ENCODE assay signal across 13 cellular contexts in the genomic region with DNA sequence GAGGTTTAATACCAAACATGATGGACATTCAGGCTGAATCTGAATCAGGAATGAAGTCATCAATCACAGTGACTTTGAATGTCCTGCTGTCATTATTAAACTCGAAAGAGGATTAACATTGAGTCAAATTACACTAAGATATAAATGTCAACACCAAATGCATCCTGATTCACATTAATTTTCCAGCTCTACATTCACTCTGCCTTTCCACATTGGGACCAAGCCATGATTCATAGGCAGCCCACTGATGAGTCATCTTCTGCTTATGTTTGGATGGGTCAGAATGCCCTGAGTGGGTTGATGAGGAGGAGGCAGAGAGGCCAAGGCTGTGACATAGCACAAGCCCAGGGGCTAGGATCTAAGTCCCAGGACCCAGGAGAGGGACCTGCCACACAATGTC.
DNase-seq lines count a peak whose midpoint lies in the region; ATAC-seq and TF ChIP-seq lines count a peak whose summit lies in the region.
"Had no signal": no experiment of that assay in that cellular context is flagged by ENCODE, and none has a peak within 500 bp of the region (broad histone marks: within the 10 kb centered on the region; RNA-seq: fewer than 3 reads in every experiment).

No MANE protein-coding gene starts in this region.

- no peak for DNase-seq in activated CD8-positive, alpha-beta memory T cell treated with anti-CD3 and anti-CD28 coated beads, Interleukin-2, amount 10 ng/mL, durations not matched to agents 7 days and 5 days
- DNase-seq in activated CD8-positive, alpha-beta memory T cell treated with anti-CD3 and anti-CD28 coated beads, Interleukin-2, amount 50 U/mL, for 4 hours = no peak
- peak; percentile 40 for DNase-seq in RWPE1 (ENCODE audit: low spot score)
- DNase-seq in epithelial cell of prostate (ENCODE audit: low read depth, low spot score) = no peak
- DNase-seq in smooth muscle cell (lab: John Stamatoyannopoulos, UW; ENCODE audit: unreplicated experiment) = no peak
- DNase-seq in inferior parietal cortex (ENCODE audit: extremely low spot score) = no peak
- no peak for DNase-seq in NCI-H524 treated with DMSO at 0.1 percent for 48 hours (lab: John Stamatoyannopoulos, UW)
- DNase-seq: activated CD4-positive, alpha-beta T cell treated with anti-CD3 and anti-CD28 coated beads, Interleukin-2, amount 50 U/mL, for 1 hour; central memory CD4-positive, alpha-beta T cell; NCI-H1417; Peyer's patch had no signal

- peaks cover 5% of the 10 kb centered on the region for H3K9me3 Mint-ChIP-seq in activated CD8-positive, alpha-beta memory T cell treated with anti-CD3 and anti-CD28 coated beads, Interleukin-2, amount 10 ng/mL, durations not matched to agents 7 days and 5 days (ENCODE audit: low read depth)

- H3K27ac ChIP-seq in RWPE1 (no peak overlapping the region), epithelial cell of prostate (peak overlapping the region; percentile 90), smooth muscle cell (ENCODE audit: low read depth) (peak overlapping the region; percentile 64)
- H3K27ac ChIP-seq: neutrophil, Peyer's patch had no signal

- WGBS in smooth muscle cell (ENCODE audit: low lambda C conversion rate) = 5% methylated on average over 1 of the region's 1 CpG

- peaks cover 32% of the 10 kb centered on the region for H3K36me3 Mint-ChIP-seq in activated CD8-positive, alpha-beta memory T cell treated with anti-CD3 and anti-CD28 coated beads, Interleukin-2, amount 10 ng/mL, durations not matched to agents 7 days and 5 days

- H3K4me1 Mint-ChIP-seq in activated CD8-positive, alpha-beta memory T cell treated with anti-CD3 and anti-CD28 coated beads, Interleukin-2, amount 10 ng/mL, durations not matched to agents 7 days and 5 days = peaks cover 36% of the 10 kb centered on the region

- H3K4me1 ChIP-seq in smooth muscle cell (ENCODE audit: low read depth) = no peaks in the 10 kb centered on the region
- H3K4me1 ChIP-seq: Peyer's patch had no signal

- CTCF ChIA-PET in activated CD8-positive, alpha-beta memory T cell treated with anti-CD3 and anti-CD28 coated beads, Interleukin-2, amount 10 ng/mL, durations not matched to agents 7 days and 5 days (lab: Charles Lee) = no interaction called here
- CTCF ChIA-PET in RWPE1 (lab: Yijun Ruan, JAX) = no interaction called here

- no peaks in the 10 kb centered on the region for H3K9me3 ChIP-seq in smooth muscle cell (replicated peaks; ENCODE audit: low read depth)
- H3K9me3 ChIP-seq: neutrophil, Peyer's patch had no signal

- H3K4me3 Mint-ChIP-seq in activated CD8-positive, alpha-beta memory T cell treated with anti-CD3 and anti-CD28 coated beads, Interleukin-2, amount 10 ng/mL, durations not matched to agents 7 days and 5 days = no peak overlapping the region

- no peak overlapping the region for H3K4me3 ChIP-seq in smooth muscle cell
- H3K4me3 ChIP-seq: Peyer's patch had no signal

- POLR2A ChIA-PET in RWPE1 (lab: Yijun Ruan, JAX; ENCODE audit: low non-redundant PET) = no interaction called here

- TF ChIP-seq CTCF in RWPE1 (conservative IDR thresholded peaks at IDR 0.05; ENCODE audit: low read depth) = no peak
- TF ChIP-seq CTCF in smooth muscle cell (IDR thresholded peaks at IDR 0.05; ENCODE audit: borderline replicate concordance, insufficient read depth, poor library complexity, severe bottlenecking) = no peak

- no peak for ATAC-seq in activated CD8-positive, alpha-beta memory T cell treated with anti-CD3 and anti-CD28 coated beads, Interleukin-2, amount 10 ng/mL, durations not matched to agents 7 days and 5 days
- ATAC-seq in GM18909 (IDR thresholded peaks at IDR 0.05; ENCODE audit: poor library complexity, unreplicated experiment) = no peak

- H3K36me3 ChIP-seq in smooth muscle cell (ENCODE audit: low read depth) = no peaks in the 10 kb centered on the region
- H3K36me3 ChIP-seq: neutrophil, Peyer's patch had no signal

- no peaks in the 10 kb centered on the region for H3K79me2 ChIP-seq in smooth muscle cell (ENCODE audit: low read depth)

- peak overlapping the region; percentile 96 for H3K27ac Mint-ChIP-seq in activated CD8-positive, alpha-beta memory T cell treated with anti-CD3 and anti-CD28 coated beads, Interleukin-2, amount 10 ng/mL, durations not matched to agents 7 days and 5 days

- H4K20me1 ChIP-seq in smooth muscle cell (ENCODE audit: low read depth) = no peaks in the 10 kb centered on the region

- H3K4me2 ChIP-seq in smooth muscle cell = no peak overlapping the region

- H3K27me3 ChIP-seq in smooth muscle cell (ENCODE audit: low read depth) = no peaks in the 10 kb centered on the region
- H3K27me3 ChIP-seq: neutrophil, Peyer's patch had no signal

- peak overlapping the region; percentile 21 for H3K9ac ChIP-seq in smooth muscle cell (ENCODE audit: low read depth)

- H3K27me3 Mint-ChIP-seq in activated CD8-positive, alpha-beta memory T cell treated with anti-CD3 and anti-CD28 coated beads, Interleukin-2, amount 10 ng/mL, durations not matched to agents 7 days and 5 days = peaks cover 15% of the 10 kb centered on the region

- no peak overlapping the region for H2AFZ ChIP-seq in smooth muscle cell (ENCODE audit: low read depth)

- no peaks in the 10 kb centered on the region for H3F3A ChIP-seq in smooth muscle cell (ENCODE audit: low read depth)
